ENCODE assay signal across 8 cellular contexts in genomic region chr6:42448906-42449659, GRCh38. TPM values are rescaled to one million over a fixed set of nuclear protein-coding genes. Genes with fewer than 3 reads are reported as not detected.
DNase-seq lines count a peak whose midpoint lies in the region; ATAC-seq and TF ChIP-seq lines count a peak whose summit lies in the region.

No MANE protein-coding gene starts in this region.

- CTCF ChIA-PET in AG04450 (lab: Charles Lee): interaction anchor here (0.9 to 2.1 kb wide), 5 partner anchors 83 to 234 kb away, joined by 3 to 20 read pairs (median 5); partner anchors contain the start of gene MRPS10

- H3K27ac ChIP-seq in AG04450 (ENCODE audit: low read depth, low read length) (no peak overlapping the region), brain microvascular endothelial cell (no peak overlapping the region)

- no peaks in the 10 kb centered on the region for H3K9me3 Mint-ChIP-seq in activated naive CD8-positive, alpha-beta T cell treated with anti-CD3 and anti-CD28 coated beads, Interleukin-2, amount 50 U/mL, for 24 hours
- no peaks in the 10 kb centered on the region for H3K9me3 Mint-ChIP-seq in mesothelial cell of epicardium

- POLR2A ChIA-PET in AG04450 (lab: Yijun Ruan, JAX): interaction anchor here (0.8 kb wide), 1 partner anchor 140 kb away, joined by 3 read pairs; no protein-coding TSS in a partner anchor

- in situ Hi-C loops in HAP-1 (cut with MboI; ENCODE audit: low sequenced_read_pairs) (no loop called here), brain microvascular endothelial cell (cut with HindIII; ENCODE audit: low pct_ligation_motif_present, low sequenced_read_pairs) (no loop called here)

- intact Hi-C loops in mucosa of descending colon (cut with DNase I, micrococcal nuclease): no loop called here

- H3K36me3 ChIP-seq in HAP-1 (replicated peaks) (peaks cover 5% of the 10 kb centered on the region), mucosa of descending colon (ENCODE audit: low read depth) (no peaks in the 10 kb centered on the region), brain microvascular endothelial cell (replicated peaks) (no peaks in the 10 kb centered on the region)

- H3K27me3 ChIP-seq in AG04450 (ENCODE audit: control insufficient read depth, insufficient read depth, low read length) (no peaks in the 10 kb centered on the region), HAP-1 (ENCODE audit: low read depth) (no peaks in the 10 kb centered on the region), brain microvascular endothelial cell (replicated peaks) (no peaks in the 10 kb centered on the region)

- H3K9me3 ChIP-seq in AG04450 (ENCODE audit: control insufficient read depth, insufficient read depth, low read length): no peaks in the 10 kb centered on the region; the same call in 1 of the 2 replicates
- H3K9me3 ChIP-seq in HAP-1: no peaks in the 10 kb centered on the region
- no peaks in the 10 kb centered on the region for H3K9me3 ChIP-seq in mucosa of descending colon

- DNase-seq in AG04450 (ENCODE audit: low read depth, low spot score): no peak
- no peak for DNase-seq in HAP-1 (ENCODE audit: low spot score in 2 of 2)
- DNase-seq in activated naive CD8-positive, alpha-beta T cell treated with anti-CD3 and anti-CD28 coated beads, Interleukin-2, amount 50 U/mL, for 24 hours: no peak
- DNase-seq in mesothelial cell of epicardium (ENCODE audit: low spot score in 2 of 2, unreplicated experiment in 2 of 2): no peak
- DNase-seq in mucosa of descending colon: no peak
- no peak for DNase-seq in NCI-H446 (lab: John Stamatoyannopoulos, UW)
- no peak for DNase-seq in brain microvascular endothelial cell
- no peak for DNase-seq in NCI-H1048 (lab: John Stamatoyannopoulos, UW)

- peak overlapping the region; percentile 82 for H3K27ac Mint-ChIP-seq in activated naive CD8-positive, alpha-beta T cell treated with anti-CD3 and anti-CD28 coated beads, Interleukin-2, amount 50 U/mL, for 24 hours
- peak overlapping the region; percentile 88 for H3K27ac Mint-ChIP-seq in mesothelial cell of epicardium

- TF ChIP-seq CTCF in AG04450 (IDR thresholded peaks at IDR 0.05; ENCODE audit: low read depth, low read length): no peak
- no peak for TF ChIP-seq CTCF in mesothelial cell of epicardium (IDR thresholded peaks at IDR 0.05; ENCODE audit: unreplicated experiment)
- no peak for TF ChIP-seq CTCF in mucosa of descending colon (IDR thresholded peaks at IDR 0.05)
- no peak for TF ChIP-seq CTCF in brain microvascular endothelial cell (IDR thresholded peaks at IDR 0.05; ENCODE audit: low read depth, low read length, missing control alignments)

- peaks cover 31% of the 10 kb centered on the region for H3K4me1 ChIP-seq in HAP-1
- H3K4me1 ChIP-seq in mucosa of descending colon (ENCODE audit: low read depth): peaks cover 8% of the 10 kb centered on the region

- H3K4me1 Mint-ChIP-seq in activated naive CD8-positive, alpha-beta T cell treated with anti-CD3 and anti-CD28 coated beads, Interleukin-2, amount 50 U/mL, for 24 hours: peaks cover 63% of the 10 kb centered on the region
- peaks cover 52% of the 10 kb centered on the region for H3K4me1 Mint-ChIP-seq in mesothelial cell of epicardium

- H3K4me3 ChIP-seq in AG04450 (ENCODE audit: low read depth, low read length): peak overlapping the region; percentile 88
- H3K4me3 ChIP-seq in HAP-1: peak overlapping the region; percentile 70; the same call in 1 of the 2 replicates
- no peak overlapping the region for H3K4me3 ChIP-seq in mucosa of descending colon
- H3K4me3 ChIP-seq in brain microvascular endothelial cell (ENCODE audit: low read depth, low read length): no peak overlapping the region

- H3K27me3 Mint-ChIP-seq in activated naive CD8-positive, alpha-beta T cell treated with anti-CD3 and anti-CD28 coated beads, Interleukin-2, amount 50 U/mL, for 24 hours: peaks cover 4% of the 10 kb centered on the region
- H3K27me3 Mint-ChIP-seq in mesothelial cell of epicardium (ENCODE audit: low read depth): no peaks in the 10 kb centered on the region

- peak overlapping the region; percentile 91 for H3K4me3 Mint-ChIP-seq in activated naive CD8-positive, alpha-beta T cell treated with anti-CD3 and anti-CD28 coated beads, Interleukin-2, amount 50 U/mL, for 24 hours
- peak overlapping the region; percentile 95 for H3K4me3 Mint-ChIP-seq in mesothelial cell of epicardium

- H3K36me3 Mint-ChIP-seq in activated naive CD8-positive, alpha-beta T cell treated with anti-CD3 and anti-CD28 coated beads, Interleukin-2, amount 50 U/mL, for 24 hours (ENCODE audit: low read depth): no peaks in the 10 kb centered on the region
- H3K36me3 Mint-ChIP-seq in mesothelial cell of epicardium: peaks cover 8% of the 10 kb centered on the region

- no peak for ATAC-seq in activated naive CD8-positive, alpha-beta T cell treated with anti-CD3 and anti-CD28 coated beads, Interleukin-2, amount 50 U/mL, for 24 hours
- ATAC-seq in mucosa of descending colon: no peak

RNA-seq across cellular contexts. Expression of gene TRERF1, which starts 2.6 kb away (rescaled TPM):
- 7.3 and 9.0 TPM in 2 replicates for polyA plus RNA-seq in AG04450 (2011; rRNA removed)
- polyA minus RNA-seq in AG04450 (2011; rRNA and poly(A)+ RNA removed): 15.2 and 16.8 TPM in 2 replicates
- total RNA-seq in mesothelial cell of epicardium (18.6 to 20.3 TPM (median 19.8 TPM) in 3 replicates), mucosa of descending colon (10 to 100 TPM in 1 of 3 donors, 1 to 10 TPM in 2; 2.8 to 11.2 (median 3.8) TPM)

Comparison
In these comparisons a context has a peak if more than half of its experiments do, and no peak if none do; other contexts are left out.
1. H3K4me3 ChIP-seq: peak in AG04450 (single experiment) and HAP-1 (single experiment); none in mucosa of descending colon (single experiment) and brain microvascular endothelial cell (single experiment).